ENCODE assay signal across 1 cellular context in the genomic region with DNA sequence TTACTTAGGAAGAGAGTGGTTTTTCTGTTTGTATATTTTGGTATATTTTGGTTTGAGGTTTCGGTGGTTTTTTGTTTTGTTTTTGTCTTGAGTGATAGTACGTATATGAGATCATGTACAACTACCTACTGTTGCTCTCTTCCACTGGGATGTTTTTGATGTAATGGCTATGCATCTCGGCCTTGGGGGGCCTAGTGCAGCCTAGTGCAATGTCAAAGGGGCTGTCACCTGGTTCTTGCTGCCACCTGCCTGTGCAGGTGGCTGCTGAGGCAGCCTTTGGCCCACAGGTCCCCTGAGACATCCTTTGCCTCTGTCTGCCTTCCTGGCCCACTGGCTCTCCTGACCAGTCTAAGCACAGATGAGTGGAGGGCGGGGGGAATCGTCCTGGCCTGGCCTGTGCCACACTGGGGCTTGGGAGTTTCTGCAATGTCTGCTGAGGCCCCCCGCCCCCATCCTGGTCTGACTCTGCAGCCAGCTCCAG.
A peak's percentile ranks its signal among the peaks of the same experiment; 100 is the strongest.
TF ChIP-seq lines count a peak whose summit lies in the region.

No MANE protein-coding gene starts in this region.

TF ChIP-seq in GM12878, 131 proteins besides CTCF, POLR2A, EP300 and RAD21 (continued from another document):
- TF ChIP-seq CEBPZ (IDR thresholded peaks at IDR 0.05; ENCODE audit: low read depth, low read length) (no peak), NBN (IDR thresholded peaks at IDR 0.05) (peak; percentile 74), CREM (IDR thresholded peaks at IDR 0.05; ENCODE audit: low read depth) (0 out of 2 replicates have a peak, but pooled peaks have one; percentile 33), CBFB (IDR thresholded peaks at IDR 0.05; ENCODE audit: low read depth) (peak; percentile 79), NFIC (IDR thresholded peaks at IDR 0.05; ENCODE audit: low read depth, low read length) (peak; percentile 76; the same call in 1 of the 2 replicates), IRF4 (IDR thresholded peaks at IDR 0.05; ENCODE audit: low read depth, low read length) (0 out of 2 replicates have a peak, but pooled peaks have one; percentile 11), JUNB (IDR thresholded peaks at IDR 0.05) (peak; percentile 41), KDM1A (IDR thresholded peaks at IDR 0.05; ENCODE audit: borderline replicate concordance) (no peak), IKZF1 (conservative IDR thresholded peaks at IDR 0.05) (peak; percentile 48), EED (IDR thresholded peaks at IDR 0.05; ENCODE audit: low read depth) (peak; percentile 59), ZBED1 (IDR thresholded peaks at IDR 0.05; ENCODE audit: borderline replicate concordance) (no peak), SREBF1 (IDR thresholded peaks at IDR 0.05; ENCODE audit: low read length) (no peak), BACH1 (IDR thresholded peaks at IDR 0.05; ENCODE audit: borderline replicate concordance) (no peak), IKZF2 (IDR thresholded peaks at IDR 0.05) (peak; percentile 87 to 91; a peak in 3 of 4 replicates), MTA2 (IDR thresholded peaks at IDR 0.05; ENCODE audit: low read depth) (peak; percentile 67; the same call in 1 of the 2 replicates), ATF2 (IDR thresholded peaks at IDR 0.05; ENCODE audit: low read length) (peak; percentile 69), SMC3 (IDR thresholded peaks at IDR 0.05; ENCODE audit: borderline replicate concordance, low read length) (peak; percentile 2; the same call in 1 of the 2 replicates), NRF1 (conservative IDR thresholded peaks at IDR 0.05; ENCODE audit: low read depth, low read length) (no peak), BHLHE40 (IDR thresholded peaks at IDR 0.05; ENCODE audit: borderline replicate concordance in 1 of 2, low read depth in 2 of 2, low read length in 1 of 2) (peak in 1 of 2 experiments; percentile 30; a peak in 1 of 4 replicates), RUNX3 (IDR thresholded peaks at IDR 0.05; ENCODE audit: low read length) (peak; percentile 94), GATAD2B (conservative IDR thresholded peaks at IDR 0.05; ENCODE audit: low read depth) (0 out of 2 replicates have a peak, but pooled peaks have one; percentile 47), ZNF384 (IDR thresholded peaks at IDR 0.05; ENCODE audit: borderline replicate concordance, low read depth, low read length) (0 out of 2 replicates have a peak, but pooled peaks have one; percentile 9), GABPA (IDR thresholded peaks at IDR 0.05; ENCODE audit: low read depth) (no peak), HCFC1 (IDR thresholded peaks at IDR 0.05; ENCODE audit: low read length) (no peak), JUND (IDR thresholded peaks at IDR 0.05; ENCODE audit: low read depth, low read length) (no peak), TBL1XR1 (IDR thresholded peaks at IDR 0.05; ENCODE audit: low read depth, low read length) (peak; percentile 17; the same call in 1 of the 2 replicates), ATF7 (IDR thresholded peaks at IDR 0.05; ENCODE audit: low read depth) (peak; percentile 91), MEF2B (IDR thresholded peaks at IDR 0.05; ENCODE audit: partially characterized antibody, poor library complexity, severe bottlenecking) (peak; percentile 80), CHD2 (IDR thresholded peaks at IDR 0.05; ENCODE audit: borderline replicate concordance, low read depth, low read length) (0 out of 2 replicates have a peak, but pooled peaks have one; percentile 32), MEF2A (IDR thresholded peaks at IDR 0.05; ENCODE audit: insufficient read depth, low read depth, low read length) (peak; percentile 75; the same call in 1 of the 2 replicates)
- TF ChIP-seq, protein P1, sequence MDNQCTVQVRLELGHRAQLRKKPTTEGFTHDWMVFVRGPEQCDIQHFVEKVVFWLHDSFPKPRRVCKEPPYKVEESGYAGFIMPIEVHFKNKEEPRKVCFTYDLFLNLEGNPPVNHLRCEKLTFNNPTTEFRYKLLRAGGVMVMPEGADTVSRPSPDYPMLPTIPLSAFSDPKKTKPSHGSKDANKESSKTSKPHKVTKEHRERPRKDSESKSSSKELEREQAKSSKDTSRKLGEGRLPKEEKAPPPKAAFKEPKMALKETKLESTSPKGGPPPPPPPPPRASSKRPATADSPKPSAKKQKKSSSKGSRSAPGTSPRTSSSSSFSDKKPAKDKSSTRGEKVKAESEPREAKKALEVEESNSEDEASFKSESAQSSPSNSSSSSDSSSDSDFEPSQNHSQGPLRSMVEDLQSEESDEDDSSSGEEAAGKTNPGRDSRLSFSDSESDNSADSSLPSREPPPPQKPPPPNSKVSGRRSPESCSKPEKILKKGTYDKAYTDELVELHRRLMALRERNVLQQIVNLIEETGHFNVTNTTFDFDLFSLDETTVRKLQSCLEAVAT (IDR thresholded peaks at IDR 0.05) = peak; percentile 97
- TF ChIP-seq, protein P2, sequence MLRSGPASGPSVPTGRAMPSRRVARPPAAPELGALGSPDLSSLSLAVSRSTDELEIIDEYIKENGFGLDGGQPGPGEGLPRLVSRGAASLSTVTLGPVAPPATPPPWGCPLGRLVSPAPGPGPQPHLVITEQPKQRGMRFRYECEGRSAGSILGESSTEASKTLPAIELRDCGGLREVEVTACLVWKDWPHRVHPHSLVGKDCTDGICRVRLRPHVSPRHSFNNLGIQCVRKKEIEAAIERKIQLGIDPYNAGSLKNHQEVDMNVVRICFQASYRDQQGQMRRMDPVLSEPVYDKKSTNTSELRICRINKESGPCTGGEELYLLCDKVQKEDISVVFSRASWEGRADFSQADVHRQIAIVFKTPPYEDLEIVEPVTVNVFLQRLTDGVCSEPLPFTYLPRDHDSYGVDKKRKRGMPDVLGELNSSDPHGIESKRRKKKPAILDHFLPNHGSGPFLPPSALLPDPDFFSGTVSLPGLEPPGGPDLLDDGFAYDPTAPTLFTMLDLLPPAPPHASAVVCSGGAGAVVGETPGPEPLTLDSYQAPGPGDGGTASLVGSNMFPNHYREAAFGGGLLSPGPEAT (IDR thresholded peaks at IDR 0.05; ENCODE audit: low read depth) = 0 out of 2 replicates have a peak, but pooled peaks have one; percentile 69
- TF ChIP-seq, protein P3, sequence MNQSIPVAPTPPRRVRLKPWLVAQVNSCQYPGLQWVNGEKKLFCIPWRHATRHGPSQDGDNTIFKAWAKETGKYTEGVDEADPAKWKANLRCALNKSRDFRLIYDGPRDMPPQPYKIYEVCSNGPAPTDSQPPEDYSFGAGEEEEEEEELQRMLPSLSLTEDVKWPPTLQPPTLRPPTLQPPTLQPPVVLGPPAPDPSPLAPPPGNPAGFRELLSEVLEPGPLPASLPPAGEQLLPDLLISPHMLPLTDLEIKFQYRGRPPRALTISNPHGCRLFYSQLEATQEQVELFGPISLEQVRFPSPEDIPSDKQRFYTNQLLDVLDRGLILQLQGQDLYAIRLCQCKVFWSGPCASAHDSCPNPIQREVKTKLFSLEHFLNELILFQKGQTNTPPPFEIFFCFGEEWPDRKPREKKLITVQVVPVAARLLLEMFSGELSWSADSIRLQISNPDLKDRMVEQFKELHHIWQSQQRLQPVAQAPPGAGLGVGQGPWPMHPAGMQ (IDR thresholded peaks at IDR 0.05; ENCODE audit: borderline replicate concordance) = peak; percentile 50; the same call in 1 of the 2 replicates
- TF ChIP-seq, protein P4, sequence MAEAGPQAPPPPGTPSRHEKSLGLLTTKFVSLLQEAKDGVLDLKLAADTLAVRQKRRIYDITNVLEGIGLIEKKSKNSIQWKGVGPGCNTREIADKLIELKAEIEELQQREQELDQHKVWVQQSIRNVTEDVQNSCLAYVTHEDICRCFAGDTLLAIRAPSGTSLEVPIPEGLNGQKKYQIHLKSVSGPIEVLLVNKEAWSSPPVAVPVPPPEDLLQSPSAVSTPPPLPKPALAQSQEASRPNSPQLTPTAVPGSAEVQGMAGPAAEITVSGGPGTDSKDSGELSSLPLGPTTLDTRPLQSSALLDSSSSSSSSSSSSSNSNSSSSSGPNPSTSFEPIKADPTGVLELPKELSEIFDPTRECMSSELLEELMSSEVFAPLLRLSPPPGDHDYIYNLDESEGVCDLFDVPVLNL (IDR thresholded peaks at IDR 0.05; ENCODE audit: low read depth, low read length) = no peak
